In genomic region chr4:102826890-102827673, GRCh38 we compare ENCODE assay signal across 8 cellular contexts. TPM values are rescaled to one million over a fixed set of nuclear protein-coding genes. Genes with fewer than 3 reads are reported as not detected.
DNase-seq lines count a peak whose midpoint lies in the region; ATAC-seq lines count a peak whose summit lies in the region.

TSS of gene UBE2D3 (minus strand) at chr4:102827551. CDS start at chr4:102826508, 1,043 bp downstream.

- no peaks in the 10 kb centered on the region for H3K27me3 Mint-ChIP-seq in activated CD4-positive, alpha-beta T cell treated with anti-CD3 and anti-CD28 coated beads for 36 hours

- intact Hi-C loops in activated CD4-positive, alpha-beta T cell treated with anti-CD3 and anti-CD28 coated beads for 36 hours (cut with DNase I, micrococcal nuclease), result loop anchor here (1.0 to 5.0 kb wide), 16 partner anchors 9 to 1480 kb away; partner anchors contain the start of genes SLC39A8 (in 2 of the 2), SLC9B2 (in 2 of the 2), BDH2 (in 1 of the 2) and MANBA (in 1 of the 2)
- intact Hi-C loops in left colon (cut with DNase I, micrococcal nuclease), result loop anchor here in 1 of 2 donors (5.0 kb wide), 1 partner anchor 40 kb away; the partner anchor contains the start of gene CISD2

- peak; percentile 94 for DNase-seq in Ammon's horn (ENCODE audit: low spot score)
- DNase-seq in NCI-H510A treated with DMSO at 0.1 percent for 48 hours (lab: John Stamatoyannopoulos, UW), result peak; percentile 80
- DNase-seq in activated CD4-positive, alpha-beta T cell treated with anti-CD3 and anti-CD28 coated beads for 36 hours, result peak; percentile 97
- DNase-seq in left colon, result peak; percentile 94 to 96
- DNase-seq in stimulated activated CD4-positive, alpha-beta T cell treated with anti-CD3 and anti-CD28 coated beads, Interleukin-1b, Interleukin-23, amount 100 ng/mL, for 48 hours, result peak; percentile 97

- H3K36me3 Mint-ChIP-seq in activated CD4-positive, alpha-beta T cell treated with anti-CD3 and anti-CD28 coated beads for 36 hours (ENCODE audit: low read depth), result peaks cover 23% of the 10 kb centered on the region

- H3K4me3 Mint-ChIP-seq in activated CD4-positive, alpha-beta T cell treated with anti-CD3 and anti-CD28 coated beads for 36 hours, result no peak within 1 kb of the TSS

- POLR2A ChIA-PET in activated CD4-positive, alpha-beta T cell treated with anti-CD3 and anti-CD28 coated beads for 36 hours (lab: Charles Lee), result interaction anchor here (0.7 to 5.2 kb wide), 18 partner anchors 8 to 482 kb away, joined by 3 to 106 read pairs (median 6); partner anchors contain the start of genes CISD2, MANBA and SLC39A8

- no peaks in the 10 kb centered on the region for H3K9me3 Mint-ChIP-seq in activated CD4-positive, alpha-beta T cell treated with anti-CD3 and anti-CD28 coated beads for 36 hours (ENCODE audit: low read depth)

- peaks cover 23% of the 10 kb centered on the region for H3K4me1 Mint-ChIP-seq in activated CD4-positive, alpha-beta T cell treated with anti-CD3 and anti-CD28 coated beads for 36 hours

- CTCF ChIA-PET in activated CD4-positive, alpha-beta T cell treated with anti-CD3 and anti-CD28 coated beads for 36 hours (lab: Charles Lee), result interaction anchor here (0.8 to 2.1 kb wide), 6 partner anchors 7 to 200 kb away, joined by 3 to 15 read pairs (median 4); no protein-coding TSS in a partner anchor

- H3K27ac Mint-ChIP-seq in activated CD4-positive, alpha-beta T cell treated with anti-CD3 and anti-CD28 coated beads for 36 hours, result no peak within 1 kb of the TSS

- ATAC-seq in GM19043 (IDR thresholded peaks at IDR 0.05; ENCODE audit: low read depth, unreplicated experiment) (peak; percentile 19), HG03432 (IDR thresholded peaks at IDR 0.05; ENCODE audit: unreplicated experiment) (peak; percentile 45), left colon (peak; percentile 66)
- ATAC-seq in activated CD4-positive, alpha-beta T cell treated with anti-CD3 and anti-CD28 coated beads for 36 hours, result peak; percentile 46

- H3K27ac ChIP-seq in cingulate gyrus (ENCODE audit: low read depth, low read length), result peak within 1 kb of the TSS; percentile 99

RNA-seq across cellular contexts. Expression of gene UBE2D3, which starts in this region (rescaled TPM):
- total RNA-seq in activated CD4-positive, alpha-beta T cell treated with anti-CD3 and anti-CD28 coated beads for 36 hours, result 100 to 1,000 TPM; 472 to 686 TPM
- 100 to 1,000 TPM; 289 to 296 TPM for total RNA-seq in left colon

Comparison
In these comparisons a context has a peak if more than half of its experiments do, and no peak if none do; other contexts are left out.
1. Peak in every context shown above with its lines: DNase-seq, ATAC-seq and H3K27ac ChIP-seq.